Comparison of ENCODE assay signal across 8 cellular contexts in genomic region chr7:100369105-100369504, GRCh38. TPM values are rescaled to one million over a fixed set of nuclear protein-coding genes. Genes with fewer than 3 reads are reported as not detected.
DNase-seq lines count a peak whose midpoint lies in the region; ATAC-seq, FAIRE-seq and TF ChIP-seq lines count a peak whose summit lies in the region.

No MANE protein-coding gene starts in this region.

- no peaks in the 10 kb centered on the region for H3K27me3 Mint-ChIP-seq in activated T-helper 1 cell treated with anti-CD3 and anti-CD28 coated beads, Interleukin-12 subunit alpha, Interleukin-12 subunit beta, Interleukin-2, Interleukin-4 antibody, amounts not matched to agents 30 ng/mL and 10 ng/mL and 1 ng/mL, durations not matched to agents 14 hours and 24 hours and 36 hours (ENCODE audit: insufficient read depth)
- no peaks in the 10 kb centered on the region for H3K27me3 Mint-ChIP-seq in mesothelial cell of epicardium (ENCODE audit: low read depth)

- H3K36me3 ChIP-seq in mucosa of rectum (ENCODE audit: control insufficient read depth in 2 of 2, insufficient read depth in 2 of 2, low read length in 2 of 2) = peaks cover 4 to 9% of the 10 kb centered on the region in 2 donors

- FAIRE-seq in urothelium cell line (lab: Jason Lieb, UNC) = no peak

- H3K27me3 ChIP-seq in mucosa of rectum (ENCODE audit: control insufficient read depth in 2 of 2, insufficient read depth in 2 of 2, low read length in 2 of 2) = no peaks in the 10 kb centered on the region

- no peaks in the 10 kb centered on the region for H3K9me3 Mint-ChIP-seq in activated T-helper 1 cell treated with anti-CD3 and anti-CD28 coated beads, Interleukin-12 subunit alpha, Interleukin-12 subunit beta, Interleukin-2, Interleukin-4 antibody, amounts not matched to agents 30 ng/mL and 10 ng/mL and 1 ng/mL, durations not matched to agents 14 hours and 24 hours and 36 hours
- no peaks in the 10 kb centered on the region for H3K9me3 Mint-ChIP-seq in mesothelial cell of epicardium

- peaks cover 20% of the 10 kb centered on the region for H3K36me3 Mint-ChIP-seq in activated T-helper 1 cell treated with anti-CD3 and anti-CD28 coated beads, Interleukin-12 subunit alpha, Interleukin-12 subunit beta, Interleukin-2, Interleukin-4 antibody, amounts not matched to agents 30 ng/mL and 10 ng/mL and 1 ng/mL, durations not matched to agents 14 hours and 24 hours and 36 hours (ENCODE audit: low read depth)
- H3K36me3 Mint-ChIP-seq in mesothelial cell of epicardium = peaks cover 17% of the 10 kb centered on the region

- no peaks in the 10 kb centered on the region for H3K9me3 ChIP-seq in mucosa of rectum (ENCODE audit: control insufficient read depth in 2 of 2, low read length in 2 of 2)

- ATAC-seq in GM19397 (IDR thresholded peaks at IDR 0.05; ENCODE audit: unreplicated experiment) (peak; percentile 61), HG03378 (IDR thresholded peaks at IDR 0.05; ENCODE audit: unreplicated experiment) (peak; percentile 63)

- peaks cover 44% of the 10 kb centered on the region for H3K4me1 Mint-ChIP-seq in activated T-helper 1 cell treated with anti-CD3 and anti-CD28 coated beads, Interleukin-12 subunit alpha, Interleukin-12 subunit beta, Interleukin-2, Interleukin-4 antibody, amounts not matched to agents 30 ng/mL and 10 ng/mL and 1 ng/mL, durations not matched to agents 14 hours and 24 hours and 36 hours (ENCODE audit: low read depth)
- peaks cover 6% of the 10 kb centered on the region for H3K4me1 Mint-ChIP-seq in mesothelial cell of epicardium

- DNase-seq in CD1c-positive myeloid dendritic cell (ENCODE audit: extremely low spot score) = peak; percentile 95
- DNase-seq in activated T-helper 1 cell treated with anti-CD3 and anti-CD28 coated beads, Interleukin-12 subunit alpha, Interleukin-12 subunit beta, Interleukin-2, Interleukin-4 antibody, amounts not matched to agents 30 ng/mL and 10 ng/mL and 1 ng/mL, durations not matched to agents 14 hours and 24 hours and 36 hours (ENCODE audit: low spot score) = no peak
- DNase-seq in NCI-H526 (lab: John Stamatoyannopoulos, UW) = no peak
- DNase-seq in mesothelial cell of epicardium (ENCODE audit: low spot score in 2 of 2, unreplicated experiment in 2 of 2) = no peak
- no peak for DNase-seq in urothelium cell line (ENCODE audit: low spot score)

- intact Hi-C loops in activated T-helper 1 cell treated with anti-CD3 and anti-CD28 coated beads, Interleukin-12 subunit alpha, Interleukin-12 subunit beta, Interleukin-2, Interleukin-4 antibody, amounts not matched to agents 30 ng/mL and 10 ng/mL and 1 ng/mL, durations not matched to agents 14 hours and 24 hours and 36 hours (cut with micrococcal nuclease) = no loop called here

- H3K27ac Mint-ChIP-seq in activated T-helper 1 cell treated with anti-CD3 and anti-CD28 coated beads, Interleukin-12 subunit alpha, Interleukin-12 subunit beta, Interleukin-2, Interleukin-4 antibody, amounts not matched to agents 30 ng/mL and 10 ng/mL and 1 ng/mL, durations not matched to agents 14 hours and 24 hours and 36 hours = peak overlapping the region; percentile 40
- no peak overlapping the region for H3K27ac Mint-ChIP-seq in mesothelial cell of epicardium

- no peak overlapping the region for H3K4me3 ChIP-seq in mucosa of rectum (ENCODE audit: low read length in 2 of 2)

- H3K4me3 Mint-ChIP-seq in activated T-helper 1 cell treated with anti-CD3 and anti-CD28 coated beads, Interleukin-12 subunit alpha, Interleukin-12 subunit beta, Interleukin-2, Interleukin-4 antibody, amounts not matched to agents 30 ng/mL and 10 ng/mL and 1 ng/mL, durations not matched to agents 14 hours and 24 hours and 36 hours = no peak overlapping the region
- no peak overlapping the region for H3K4me3 Mint-ChIP-seq in mesothelial cell of epicardium

- peak overlapping the region in 1 of 2 donors; percentile 24 for H3K9ac ChIP-seq in mucosa of rectum (ENCODE audit: low read depth in 1 of 2, low read length in 2 of 2)

- peak overlapping the region; percentile 71 to 72 for H3K27ac ChIP-seq in mucosa of rectum (ENCODE audit: low read depth in 2 of 2, low read length in 2 of 2)

- TF ChIP-seq CTCF in mesothelial cell of epicardium (IDR thresholded peaks at IDR 0.05; ENCODE audit: unreplicated experiment) = no peak

- H3K4me1 ChIP-seq in mucosa of rectum (ENCODE audit: control insufficient read depth in 2 of 2, insufficient read depth in 2 of 2, low read length in 2 of 2) = peaks cover 8 to 11% of the 10 kb centered on the region in 2 donors

RNA-seq across cellular contexts. Expression of gene PILRA, which starts 4.2 kb away (rescaled TPM):
- total RNA-seq in activated T-helper 1 cell treated with anti-CD3 and anti-CD28 coated beads, Interleukin-12 subunit alpha, Interleukin-12 subunit beta, Interleukin-2, Interleukin-4 antibody, amounts not matched to agents 30 ng/mL and 10 ng/mL and 1 ng/mL, durations not matched to agents 14 hours and 24 hours and 36 hours = 9.6 and 9.9 TPM in 2 replicates
- total RNA-seq in mesothelial cell of epicardium = 6.1 to 7.3 TPM (median 6.7 TPM) in 3 replicates

RNA-seq across cellular contexts. Expression of gene PILRB, which starts 11.2 kb away (rescaled TPM):
- 82.6 and 83.9 TPM in 2 replicates for total RNA-seq in activated T-helper 1 cell treated with anti-CD3 and anti-CD28 coated beads, Interleukin-12 subunit alpha, Interleukin-12 subunit beta, Interleukin-2, Interleukin-4 antibody, amounts not matched to agents 30 ng/mL and 10 ng/mL and 1 ng/mL, durations not matched to agents 14 hours and 24 hours and 36 hours
- total RNA-seq in mesothelial cell of epicardium = 52.8 to 56.3 TPM (median 54.5 TPM) in 3 replicates

RNA-seq across cellular contexts. Expression of gene ZCWPW1, which starts 59.4 kb away (rescaled TPM):
- 2.0 and 2.4 TPM in 2 replicates for total RNA-seq in activated T-helper 1 cell treated with anti-CD3 and anti-CD28 coated beads, Interleukin-12 subunit alpha, Interleukin-12 subunit beta, Interleukin-2, Interleukin-4 antibody, amounts not matched to agents 30 ng/mL and 10 ng/mL and 1 ng/mL, durations not matched to agents 14 hours and 24 hours and 36 hours
- total RNA-seq in mesothelial cell of epicardium = 3.4 to 6.1 TPM (median 4.3 TPM) in 3 replicates
